3 cellular contexts compared by ENCODE assay signal in genomic region chr17:41503202-41503601, GRCh38.
A peak's percentile ranks its signal among the peaks of the same experiment; 100 is the strongest.
TF ChIP-seq lines count a peak whose summit lies in the region.

No MANE protein-coding gene starts in this region.

TF ChIP-seq in IMR-90, 13 proteins besides CTCF, POLR2A, EP300 and RAD21:
- TF ChIP-seq SMC3 (IDR thresholded peaks at IDR 0.05; ENCODE audit: low read depth, low read length) (no peak), CHD1 (IDR thresholded peaks at IDR 0.05; ENCODE audit: low read depth, low read length) (no peak), RFX5 (IDR thresholded peaks at IDR 0.05; ENCODE audit: low read depth, low read length) (no peak), BHLHE40 (IDR thresholded peaks at IDR 0.05; ENCODE audit: low read depth, low read length) (no peak), FOS (IDR thresholded peaks at IDR 0.05; ENCODE audit: low read depth, low read length) (no peak)
- TF ChIP-seq, protein P1, sequence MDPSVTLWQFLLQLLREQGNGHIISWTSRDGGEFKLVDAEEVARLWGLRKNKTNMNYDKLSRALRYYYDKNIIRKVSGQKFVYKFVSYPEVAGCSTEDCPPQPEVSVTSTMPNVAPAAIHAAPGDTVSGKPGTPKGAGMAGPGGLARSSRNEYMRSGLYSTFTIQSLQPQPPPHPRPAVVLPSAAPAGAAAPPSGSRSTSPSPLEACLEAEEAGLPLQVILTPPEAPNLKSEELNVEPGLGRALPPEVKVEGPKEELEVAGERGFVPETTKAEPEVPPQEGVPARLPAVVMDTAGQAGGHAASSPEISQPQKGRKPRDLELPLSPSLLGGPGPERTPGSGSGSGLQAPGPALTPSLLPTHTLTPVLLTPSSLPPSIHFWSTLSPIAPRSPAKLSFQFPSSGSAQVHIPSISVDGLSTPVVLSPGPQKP (IDR thresholded peaks at IDR 0.05; ENCODE audit: borderline replicate concordance, low read depth, low read length) = no peak
- TF ChIP-seq, protein P2, sequence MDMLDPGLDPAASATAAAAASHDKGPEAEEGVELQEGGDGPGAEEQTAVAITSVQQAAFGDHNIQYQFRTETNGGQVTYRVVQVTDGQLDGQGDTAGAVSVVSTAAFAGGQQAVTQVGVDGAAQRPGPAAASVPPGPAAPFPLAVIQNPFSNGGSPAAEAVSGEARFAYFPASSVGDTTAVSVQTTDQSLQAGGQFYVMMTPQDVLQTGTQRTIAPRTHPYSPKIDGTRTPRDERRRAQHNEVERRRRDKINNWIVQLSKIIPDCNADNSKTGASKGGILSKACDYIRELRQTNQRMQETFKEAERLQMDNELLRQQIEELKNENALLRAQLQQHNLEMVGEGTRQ (IDR thresholded peaks at IDR 0.05; ENCODE audit: low read depth, low read length) = no peak

TF ChIP-seq in K562, 482 proteins besides CTCF, POLR2A, EP300 and RAD21:
- peak; percentile 84 for TF ChIP-seq NFIC (IDR thresholded peaks at IDR 0.05)
- no peak for TF ChIP-seq RBM15 (IDR thresholded peaks at IDR 0.05; ENCODE audit: insufficient read depth, low read length)
- TF ChIP-seq TAF9B (IDR thresholded peaks at IDR 0.05; ENCODE audit: partially characterized antibody) = no peak
- TF ChIP-seq ETS2 (tag; IDR thresholded peaks at IDR 0.05; ENCODE audit: borderline replicate concordance, poor library complexity, severe bottlenecking) = no peak

TF ChIP-seq in HEK293T, 16 proteins besides CTCF, POLR2A, EP300 and RAD21:
- TF ChIP-seq BHLHE40 (IDR thresholded peaks at IDR 0.05; ENCODE audit: borderline replicate concordance) (no peak), ARNT (IDR thresholded peaks at IDR 0.05) (no peak), ELF4 (IDR thresholded peaks at IDR 0.05) (no peak), SUZ12 (IDR thresholded peaks at IDR 0.05) (no peak), NFRKB (IDR thresholded peaks at IDR 0.05) (no peak), CTBP1 (IDR thresholded peaks at IDR 0.05; ENCODE audit: borderline replicate concordance) (no peak)
